10 cellular contexts compared by ENCODE assay signal in the genomic region with DNA sequence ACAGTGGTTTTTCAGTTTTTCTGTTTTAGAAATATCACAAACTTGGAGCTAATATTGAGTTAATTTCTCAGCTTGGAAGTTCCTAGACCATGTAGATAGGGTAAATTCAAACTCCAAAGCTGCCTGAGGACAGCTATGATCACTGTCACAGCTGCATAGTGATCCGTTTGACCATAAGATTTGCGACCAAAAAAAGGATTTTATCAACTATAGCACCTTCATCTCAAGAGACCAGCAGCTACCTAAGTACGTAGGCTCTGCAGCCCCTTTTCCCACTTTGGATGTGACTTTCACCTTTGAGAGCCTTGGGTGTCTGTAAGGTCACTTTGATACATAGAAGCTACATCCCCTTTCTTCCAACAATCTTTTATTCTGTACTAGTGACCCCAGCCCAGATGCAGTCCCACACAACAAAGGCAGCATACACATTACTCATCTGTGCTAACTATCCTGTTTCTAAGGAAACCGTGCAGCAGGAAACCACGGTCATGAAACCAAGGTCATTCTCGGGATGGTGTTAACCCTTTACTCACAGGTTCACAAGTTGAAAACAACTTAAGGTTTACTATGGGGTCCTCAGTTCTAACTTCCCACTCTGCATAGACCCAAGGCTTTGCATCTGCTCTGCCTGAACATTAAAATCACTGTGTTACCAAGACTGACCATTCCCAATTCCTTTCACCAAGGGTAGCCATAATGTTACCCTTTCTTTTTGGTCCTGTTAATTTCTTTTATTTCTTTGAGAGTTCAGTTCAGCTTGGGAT.
DNase-seq lines count a peak whose midpoint lies in the region; ATAC-seq and TF ChIP-seq lines count a peak whose summit lies in the region.
"Had no signal": no experiment of that assay in that cellular context is flagged by ENCODE, and none has a peak within 500 bp of the region (broad histone marks: within the 10 kb centered on the region; RNA-seq: fewer than 3 reads in every experiment).

No MANE protein-coding gene starts in this region.

- intact Hi-C loops in A673 (cut with micrococcal nuclease; ENCODE audit: unreplicated experiment) = no loop called here

- TF ChIP-seq CTCF in A673 (conservative IDR thresholded peaks at IDR 0.05; ENCODE audit: low read depth, low read length) = no peak
- no peak for TF ChIP-seq CTCF in GM20000 (IDR thresholded peaks at IDR 0.05; ENCODE audit: extremely low read depth, missing control alignments)
- no peak for TF ChIP-seq CTCF in glutamatergic neuron (IDR thresholded peaks at IDR 0.05; ENCODE audit: partially characterized antibody, unreplicated experiment)

- peak; percentile 92 for ATAC-seq in SK-N-SH treated with all-trans-retinoic acid at 6 μM for 48 hours
- ATAC-seq in HG03432 (IDR thresholded peaks at IDR 0.05; ENCODE audit: unreplicated experiment) = no peak
- no peak for ATAC-seq in GM18873 (IDR thresholded peaks at IDR 0.05; ENCODE audit: low FRiP score, unreplicated experiment)

- H3K9me3 ChIP-seq in A673 (ENCODE audit: low read depth, low read length, poor library complexity, severe bottlenecking) = no peaks in the 10 kb centered on the region

- CTCF ChIA-PET in A673 (lab: Charles Lee) = no interaction called here

- no peak overlapping the region for H3K27ac Mint-ChIP-seq in glutamatergic neuron (ENCODE audit: unreplicated experiment)

- H3K27me3 ChIP-seq in A673 (replicated peaks; ENCODE audit: insufficient read depth, low read depth, low read length, poor library complexity) = no peaks in the 10 kb centered on the region

- H3K27me3 Mint-ChIP-seq in glutamatergic neuron (ENCODE audit: unreplicated experiment) = no peaks in the 10 kb centered on the region

- peaks cover 11% of the 10 kb centered on the region for H3K4me1 ChIP-seq in A673 (ENCODE audit: insufficient read depth, low read length, poor library complexity, severe bottlenecking)

- H3K36me3 Mint-ChIP-seq in glutamatergic neuron (ENCODE audit: unreplicated experiment) = peaks cover 6% of the 10 kb centered on the region

- peaks cover 4% of the 10 kb centered on the region for H3K36me3 ChIP-seq in A673 (ENCODE audit: insufficient read depth, low read length, poor library complexity, severe bottlenecking)

- H3K4me1 Mint-ChIP-seq in glutamatergic neuron (ENCODE audit: low read depth, unreplicated experiment) = peaks cover 6% of the 10 kb centered on the region

- H3K4me3 ChIP-seq in A673 (ENCODE audit: low read depth, low read length, poor library complexity, severe bottlenecking) = no peak overlapping the region

- POLR2A ChIA-PET in A673 (lab: Charles Lee; ENCODE audit: low non-redundant PET) = interaction anchor here (0.6 kb wide), 1 partner anchor 148 kb away, joined by 3 read pairs; no protein-coding TSS in a partner anchor

- peaks cover 3% of the 10 kb centered on the region for H3K9me3 Mint-ChIP-seq in glutamatergic neuron (ENCODE audit: unreplicated experiment)

- no peak overlapping the region for H3K27ac ChIP-seq in A673 (ENCODE audit: low read depth, low read length, poor library complexity, severe bottlenecking)

- DNase-seq in A673 (ENCODE audit: low spot score) (peak; percentile 52), GM20000 (ENCODE audit: low spot score) (peak; percentile 13), glutamatergic neuron (no peak), OCI-M1 (lab: John Stamatoyannopoulos, UW) (no peak), COLO668 (lab: John Stamatoyannopoulos, UW; ENCODE audit: unreplicated experiment) (no peak)
- DNase-seq: stimulated activated CD4-positive, alpha-beta T cell treated with anti-CD3 and anti-CD28 coated beads, Interleukin-4, amount 100 ng/mL, for 1 hour; T1000 had no signal

- peak overlapping the region; percentile 53 for H3K4me3 Mint-ChIP-seq in glutamatergic neuron (ENCODE audit: unreplicated experiment)

- no TSS peak for BruUV-seq in A673 (replicated peaks; lab: Mats Ljungman, UMichigan)

TF ChIP-seq in SK-N-SH treated with all-trans-retinoic acid at 6 μM for 48 hours, 23 proteins besides CTCF, POLR2A, EP300 and RAD21:
- TF ChIP-seq ZNF70 (CRISPR knock-in tag; IDR thresholded peaks at IDR 0.05) = no peak
- no peak for TF ChIP-seq CSDC2 (CRISPR knock-in tag; IDR thresholded peaks at IDR 0.05)
- TF ChIP-seq ISL1 (CRISPR knock-in tag; IDR thresholded peaks at IDR 0.05) = no peak
- TF ChIP-seq RARB (CRISPR knock-in tag; IDR thresholded peaks at IDR 0.05) = no peak
- no peak for TF ChIP-seq BACH2 (CRISPR knock-in tag; IDR thresholded peaks at IDR 0.05; ENCODE audit: borderline replicate concordance)

Comparison
In these comparisons a context has a peak if more than half of its experiments do, and no peak if none do; other contexts are left out.
1. DNase-seq: peak in A673 (single experiment) and GM20000 (single experiment); none in glutamatergic neuron (single experiment), OCI-M1 (single experiment) and COLO668 (single experiment).